17 cellular contexts compared by ENCODE assay signal in genomic region chr4:150283689-150284088, GRCh38.
DNase-seq lines count a peak whose midpoint lies in the region; ATAC-seq and TF ChIP-seq lines count a peak whose summit lies in the region.
"Had no signal": no experiment of that assay in that cellular context is flagged by ENCODE, and none has a peak within 500 bp of the region (broad histone marks: within the 10 kb centered on the region; RNA-seq: fewer than 3 reads in every experiment).

No MANE protein-coding gene starts in this region.

- ATAC-seq in activated CD4-positive, alpha-beta T cell treated with anti-CD3 and anti-CD28 coated beads for 36 hours = peak; percentile 33
- ATAC-seq: effector memory CD8-positive, alpha-beta T cell; Right ventricle myocardium inferior had no signal

- H3K36me3 Mint-ChIP-seq in activated CD4-positive, alpha-beta T cell treated with anti-CD3 and anti-CD28 coated beads for 36 hours (ENCODE audit: low read depth) = peaks cover 59% of the 10 kb centered on the region

- H3K9me2 ChIP-seq in SK-N-SH = no peaks in the 10 kb centered on the region

- peak overlapping the region; percentile 35 for H3K4me2 ChIP-seq in SK-N-SH
- H3K4me2 ChIP-seq: hepatocyte had no signal

- H3K4me3 ChIP-seq in SK-N-SH (ENCODE audit: low read depth in 2 of 2, low read length in 1 of 2) (no peak overlapping the region; a peak in 1 of 4 replicates), fibroblast of mammary gland (ENCODE audit: control insufficient read depth, low read depth, low read length) (no peak overlapping the region)
- H3K4me3 ChIP-seq: adrenal gland, hepatocyte had no signal

- TF ChIP-seq CTCF in SK-N-SH (IDR thresholded peaks at IDR 0.05) = no peak
- no peak for TF ChIP-seq CTCF in fibroblast of mammary gland (conservative IDR thresholded peaks at IDR 0.05; ENCODE audit: control insufficient read depth, insufficient read depth, low read depth, low read length)

- WGBS in SK-N-SH (ENCODE audit: low lambda C conversion rate) = 18% methylated on average over 1 of the region's 1 CpG

- H3K79me2 ChIP-seq in SK-N-SH (ENCODE audit: insufficient read depth) = no peaks in the 10 kb centered on the region
- H3K79me2 ChIP-seq: hepatocyte had no signal

- peaks cover 27% of the 10 kb centered on the region for H3F3A ChIP-seq in SK-N-SH (replicated peaks; ENCODE audit: insufficient read depth)

- no peaks in the 10 kb centered on the region for H3K27me3 Mint-ChIP-seq in activated CD4-positive, alpha-beta T cell treated with anti-CD3 and anti-CD28 coated beads for 36 hours
- H3K27me3 Mint-ChIP-seq: effector memory CD8-positive, alpha-beta T cell had no signal

- CTCF ChIA-PET in activated CD4-positive, alpha-beta T cell treated with anti-CD3 and anti-CD28 coated beads for 36 hours (lab: Charles Lee) = interaction anchor here (0.7 kb wide), 1 partner anchor 88 kb away, joined by 3 read pairs; no protein-coding TSS in a partner anchor
- CTCF ChIA-PET in SK-N-SH (lab: Yijun Ruan, JAX) = interaction anchor here (0.6 to 1.8 kb wide), 3 partner anchors 14 to 583 kb away, joined by 3 to 6 read pairs (median 5); no protein-coding TSS in a partner anchor

- POLR2A ChIA-PET in activated CD4-positive, alpha-beta T cell treated with anti-CD3 and anti-CD28 coated beads for 36 hours (lab: Charles Lee) = no interaction called here
- POLR2A ChIA-PET in SK-N-SH (lab: Yijun Ruan, JAX) = no interaction called here

- peaks cover 0 to 6% of the 10 kb centered on the region in 2 experiments for H3K36me3 ChIP-seq in SK-N-SH (replicated peaks in 1 of 2; ENCODE audit: control insufficient read depth in 1 of 2, insufficient read depth in 2 of 2, low read length in 1 of 2)
- H3K36me3 ChIP-seq: adrenal gland had no signal

- no peaks in the 10 kb centered on the region for H3K9me3 ChIP-seq in SK-N-SH
- H3K9me3 ChIP-seq: adrenal gland had no signal

- no peaks in the 10 kb centered on the region for H3K27me3 ChIP-seq in SK-N-SH (ENCODE audit: insufficient read depth)
- H3K27me3 ChIP-seq: adrenal gland, hepatocyte had no signal

- H3K27ac Mint-ChIP-seq in activated CD4-positive, alpha-beta T cell treated with anti-CD3 and anti-CD28 coated beads for 36 hours = no peak overlapping the region
- H3K27ac Mint-ChIP-seq: H9 had no signal

- H3K9me3 Mint-ChIP-seq in activated CD4-positive, alpha-beta T cell treated with anti-CD3 and anti-CD28 coated beads for 36 hours (ENCODE audit: low read depth) = no peaks in the 10 kb centered on the region
- H3K9me3 Mint-ChIP-seq: effector memory CD8-positive, alpha-beta T cell; H9 had no signal

- peak overlapping the region; percentile 51; the same call in 1 of the 2 replicates for H3K9ac ChIP-seq in SK-N-SH

- intact Hi-C loops in activated CD4-positive, alpha-beta T cell treated with anti-CD3 and anti-CD28 coated beads for 36 hours (cut with DNase I, micrococcal nuclease) = no loop called here

- no peaks in the 10 kb centered on the region for H4K20me1 ChIP-seq in SK-N-SH (ENCODE audit: insufficient read depth)

- no peak for DNase-seq in activated CD4-positive, alpha-beta T cell treated with anti-CD3 and anti-CD28 coated beads for 36 hours
- DNase-seq in activated CD4-positive, alpha-beta T cell treated with anti-CD3 and anti-CD28 coated beads, Interleukin-2, amount 50 U/mL, for 4 hours = no peak
- DNase-seq in SK-N-SH = peak; percentile 30
- peak; percentile 97 for DNase-seq in fibroblast of mammary gland (ENCODE audit: low read depth)
- peak; percentile 93 for DNase-seq in stromal cell of bone marrow (ENCODE audit: low read depth)
- DNase-seq in caudate nucleus (lab: John Stamatoyannopoulos, UW) = no peak
- DNase-seq in HuH-7.5 (ENCODE audit: low spot score) = no peak
- DNase-seq in NCI-H1092 (lab: John Stamatoyannopoulos, UW) = no peak
- DNase-seq: adrenal gland; effector memory CD8-positive, alpha-beta T cell; H9; NCI-H1092 treated with DMSO at 0.1 percent for 48 hours; NCI-H524; small intestine had no signal

- H3K27ac ChIP-seq in SK-N-SH (ENCODE audit: low read depth in 2 of 2, low read length in 1 of 2) (peak overlapping the region; percentile 43 to 86; a peak in 3 of 4 replicates), caudate nucleus (ENCODE audit: low read depth, low read length) (no peak overlapping the region)
- H3K27ac ChIP-seq: 22Rv1, adrenal gland, hepatocyte had no signal

- TF ChIP-seq EP300 in SK-N-SH (IDR thresholded peaks at IDR 0.05; ENCODE audit: borderline replicate concordance in 1 of 2, low read depth in 1 of 2, low read length in 1 of 2) = no peak

- H3K4me3 Mint-ChIP-seq in activated CD4-positive, alpha-beta T cell treated with anti-CD3 and anti-CD28 coated beads for 36 hours = no peak overlapping the region
- H3K4me3 Mint-ChIP-seq: effector memory CD8-positive, alpha-beta T cell; H9 had no signal

- peaks cover 14 to 22% of the 10 kb centered on the region in 2 experiments; a peak in 2 of 4 replicates for H3K4me1 ChIP-seq in SK-N-SH (ENCODE audit: control insufficient read depth in 1 of 2, insufficient read depth in 2 of 2, low read depth in 1 of 2, low read length in 1 of 2)
- H3K4me1 ChIP-seq: adrenal gland had no signal

- no peak for TF ChIP-seq RAD21 in SK-N-SH (IDR thresholded peaks at IDR 0.05; ENCODE audit: low read length)

- no peaks in the 10 kb centered on the region for H3K4me1 Mint-ChIP-seq in activated CD4-positive, alpha-beta T cell treated with anti-CD3 and anti-CD28 coated beads for 36 hours

- H2AFZ ChIP-seq in SK-N-SH (ENCODE audit: low read depth) = no peak overlapping the region
- H2AFZ ChIP-seq: hepatocyte had no signal

TF ChIP-seq in SK-N-SH, 30 proteins besides CTCF, POLR2A, EP300 and RAD21:
- TF ChIP-seq, protein P1, sequence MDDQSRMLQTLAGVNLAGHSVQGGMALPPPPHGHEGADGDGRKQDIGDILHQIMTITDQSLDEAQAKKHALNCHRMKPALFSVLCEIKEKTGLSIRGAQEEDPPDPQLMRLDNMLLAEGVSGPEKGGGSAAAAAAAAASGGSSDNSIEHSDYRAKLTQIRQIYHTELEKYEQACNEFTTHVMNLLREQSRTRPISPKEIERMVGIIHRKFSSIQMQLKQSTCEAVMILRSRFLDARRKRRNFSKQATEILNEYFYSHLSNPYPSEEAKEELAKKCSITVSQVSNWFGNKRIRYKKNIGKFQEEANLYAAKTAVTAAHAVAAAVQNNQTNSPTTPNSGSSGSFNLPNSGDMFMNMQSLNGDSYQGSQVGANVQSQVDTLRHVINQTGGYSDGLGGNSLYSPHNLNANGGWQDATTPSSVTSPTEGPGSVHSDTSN (IDR thresholded peaks at IDR 0.05) = peak; percentile 44
- TF ChIP-seq TCF12 (IDR thresholded peaks at IDR 0.05) = peak; percentile 67
- no peak for TF ChIP-seq YY1 (IDR thresholded peaks at IDR 0.05; ENCODE audit: low read depth)
- no peak for TF ChIP-seq MAX (IDR thresholded peaks at IDR 0.05; ENCODE audit: low read depth)
- peak; percentile 42; the same call in 1 of the 2 replicates for TF ChIP-seq POLR2AphosphoS5 (IDR thresholded peaks at IDR 0.05; ENCODE audit: low read depth, low read length)
- TF ChIP-seq TAF1 (IDR thresholded peaks at IDR 0.05; ENCODE audit: borderline replicate concordance, low read depth, low read length) = 0 out of 2 replicates have a peak, but pooled peaks have one; percentile 13

Comparison
In these comparisons a context has a peak if more than half of its experiments do, and no peak if none do; other contexts are left out.
1. DNase-seq: peak in SK-N-SH (single experiment), fibroblast of mammary gland (single experiment) and stromal cell of bone marrow (single experiment); none in activated CD4-positive, alpha-beta T cell treated with anti-CD3 and anti-CD28 coated beads for 36 hours (single experiment), activated CD4-positive, alpha-beta T cell treated with anti-CD3 and anti-CD28 coated beads, Interleukin-2, amount 50 U/mL, for 4 hours (0 of 2), caudate nucleus (0 of 61), HuH-7.5 (single experiment) and NCI-H1092 (single experiment).